In the genomic region with DNA sequence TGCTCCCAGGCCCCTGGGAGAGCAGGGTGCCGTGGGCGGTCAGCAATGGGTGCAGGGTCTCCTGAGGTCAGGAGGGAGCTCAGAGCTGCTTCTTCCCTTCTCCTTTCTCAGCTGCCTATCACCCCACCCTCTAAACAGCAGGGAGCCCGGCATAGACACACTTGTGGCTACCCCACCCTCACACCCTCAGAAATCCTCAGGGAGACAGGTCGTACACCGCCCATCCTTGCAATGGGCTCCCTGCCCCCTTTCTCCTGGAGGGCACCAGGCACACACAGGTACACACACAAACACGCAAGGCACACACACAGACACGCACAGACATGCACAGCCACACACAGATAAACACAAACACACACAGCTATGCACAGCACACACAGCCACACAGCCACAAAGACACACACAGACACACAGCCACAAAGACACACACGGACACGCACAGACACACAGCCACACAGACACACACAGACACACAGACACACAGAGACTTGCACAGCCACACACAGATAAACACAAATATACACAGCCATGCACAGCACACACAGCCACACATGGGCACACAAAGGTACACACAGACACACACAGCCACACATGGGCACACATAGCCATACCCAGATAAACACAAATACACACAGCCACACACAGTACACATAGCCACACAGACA, we compare ENCODE assay signal across 1 cellular context.
TF ChIP-seq lines count a peak whose summit lies in the region.

No MANE protein-coding gene starts in this region.

TF ChIP-seq in IMR-90, 13 proteins besides CTCF, POLR2A, EP300 and RAD21:
- TF ChIP-seq MAZ (IDR thresholded peaks at IDR 0.05; ENCODE audit: borderline replicate concordance, low read depth, low read length): no peak
TF ChIP-seq in IMR-90: peak in this region for 0.
